Comparison of ENCODE assay signal across 15 cellular contexts in genomic region chr12:52992699-52993557, GRCh38. TPM values are rescaled to one million over a fixed set of nuclear protein-coding genes. Genes with fewer than 3 reads are reported as not detected.
DNase-seq lines count a peak whose midpoint lies in the region; ATAC-seq, FAIRE-seq and TF ChIP-seq lines count a peak whose summit lies in the region.
"Had no signal": no experiment of that assay in that cellular context is flagged by ENCODE, and none has a peak within 500 bp of the region (broad histone marks: within the 10 kb centered on the region; RNA-seq: fewer than 3 reads in every experiment).

No MANE protein-coding gene starts in this region.

- H3K27me3 ChIP-seq in small intestine (ENCODE audit: control insufficient read depth in 2 of 2, insufficient read depth in 2 of 2, low read length in 2 of 2) (no peaks in the 10 kb centered on the region), left ventricle myocardium inferior (ENCODE audit: low read depth) (no peaks in the 10 kb centered on the region)
- H3K27me3 ChIP-seq: gastroesophageal sphincter had no signal

- H3K4me3 ChIP-seq in HEK293 (ENCODE audit: low read depth, low read length) (no peak overlapping the region), small intestine (ENCODE audit: low read depth in 1 of 2, low read length in 2 of 2) (no peak overlapping the region), left ventricle myocardium inferior (no peak overlapping the region)
- H3K4me3 ChIP-seq: gastroesophageal sphincter had no signal

- no peak for FAIRE-seq in small intestine (lab: Jason Lieb, UNC)

- H3K9me3 ChIP-seq in HEK293 (ENCODE audit: control insufficient read depth, insufficient read depth, low read depth, low read length), result no peaks in the 10 kb centered on the region
- H3K9me3 ChIP-seq in small intestine (ENCODE audit: control insufficient read depth, low read depth), result no peaks in the 10 kb centered on the region
- no peaks in the 10 kb centered on the region for H3K9me3 ChIP-seq in left ventricle myocardium inferior (replicated peaks)
- H3K9me3 ChIP-seq: gastroesophageal sphincter had no signal

- peak; percentile 23 for DNase-seq in T1000 (lab: John Stamatoyannopoulos, UW)
- peak; percentile 36 for DNase-seq in hepatic stellate cell (ENCODE audit: low spot score)
- peak; percentile 97 for DNase-seq in small intestine
- DNase-seq in OCI-M1 (lab: John Stamatoyannopoulos, UW), result no peak
- no peak for DNase-seq in T-helper 9 cell
- DNase-seq in left ventricle myocardium inferior, result no peak
- DNase-seq: caudate nucleus; DMS79; GOT3; midbrain; NCI-H1436; stimulated activated CD8-positive, alpha-beta memory T cell treated with anti-CD3 and anti-CD28 coated beads, Interleukin-4, amount 100 ng/mL, for 48 hours had no signal

- no peak for ATAC-seq in GM21737 (IDR thresholded peaks at IDR 0.05; ENCODE audit: unreplicated experiment)
- ATAC-seq: gastroesophageal sphincter had no signal

- no peaks in the 10 kb centered on the region for H3K36me3 ChIP-seq in HEK293 (ENCODE audit: control insufficient read depth in 2 of 2, insufficient read depth in 1 of 2, low read length in 2 of 2)
- H3K36me3 ChIP-seq in small intestine (ENCODE audit: control insufficient read depth in 2 of 2, insufficient read depth in 2 of 2, low read length in 2 of 2), result no peaks in the 10 kb centered on the region
- no peaks in the 10 kb centered on the region for H3K36me3 ChIP-seq in left ventricle myocardium inferior
- H3K36me3 ChIP-seq: gastroesophageal sphincter had no signal

- WGBS in small intestine, 3 donors, result 18 to 57% (median 33%) methylated on average over 7 of the region's 7 CpGs

- intact Hi-C loops in left ventricle myocardium inferior (cut with micrococcal nuclease), result no loop called here

- POLR2A ChIA-PET in HEK293 (lab: Yijun Ruan, JAX), result interaction anchor here (1.2 to 3.3 kb wide), 2 partner anchors 13 to 89 kb away, joined by 5 to 12 read pairs; partner anchors contain the start of genes EIF4B and KRT8

- no peak for TF ChIP-seq CTCF in HEK293 (tag by site-specific recombination; IDR thresholded peaks at IDR 0.05)
- no peak for TF ChIP-seq CTCF in left ventricle myocardium inferior (IDR thresholded peaks at IDR 0.05; ENCODE audit: borderline replicate concordance)

- no peak overlapping the region for H3K27ac ChIP-seq in HEK293 (ENCODE audit: extremely low read depth, low read depth, low read length)
- H3K27ac ChIP-seq in small intestine (ENCODE audit: low read depth in 1 of 2, low read length in 1 of 2), result peak overlapping the region; percentile 67 to 87
- no peak overlapping the region for H3K27ac ChIP-seq in left ventricle myocardium inferior (replicated peaks)
- H3K27ac ChIP-seq: gastroesophageal sphincter had no signal

- CTCF ChIA-PET in HEK293 (lab: Yijun Ruan, JAX), result interaction anchor here (0.6 to 21.2 kb wide), 6 partner anchors 13 to 849 kb away, joined by 3 to 835 read pairs (median 5); no protein-coding TSS in a partner anchor

- H3K4me1 ChIP-seq in HEK293 (ENCODE audit: control insufficient read depth, insufficient read depth, low read length), result no peaks in the 10 kb centered on the region; the same call in 1 of the 2 replicates
- H3K4me1 ChIP-seq in small intestine (ENCODE audit: control insufficient read depth in 2 of 2, insufficient read depth in 1 of 2, low read depth in 1 of 2, low read length in 1 of 2), result peaks cover 0 to 12% of the 10 kb centered on the region in 2 donors
- H3K4me1 ChIP-seq in left ventricle myocardium inferior, result no peaks in the 10 kb centered on the region
- H3K4me1 ChIP-seq: gastroesophageal sphincter had no signal

TF ChIP-seq in HEK293, 187 proteins besides CTCF, POLR2A, EP300 and RAD21 (continues in another document):
- TF ChIP-seq ZNF830 (tag by site-specific recombination; IDR thresholded peaks at IDR 0.05; ENCODE audit: low read depth) (no peak), IKZF3 (tag by site-specific recombination; IDR thresholded peaks at IDR 0.05) (no peak), ZNF302 (tag by site-specific recombination; IDR thresholded peaks at IDR 0.05; ENCODE audit: low read depth) (no peak), ZNF239 (tag by site-specific recombination; IDR thresholded peaks at IDR 0.05) (no peak), ZFP69B (tag by site-specific recombination; IDR thresholded peaks at IDR 0.05) (no peak), GLI2 (tag by site-specific recombination; IDR thresholded peaks at IDR 0.05; ENCODE audit: borderline replicate concordance, low read depth) (no peak), WT1 (tag by site-specific recombination; IDR thresholded peaks at IDR 0.05) (no peak), ZNF169 (tag by site-specific recombination; IDR thresholded peaks at IDR 0.05) (no peak), ZSCAN30 (tag by site-specific recombination; IDR thresholded peaks at IDR 0.05) (no peak), ZNF140 (tag by site-specific recombination; IDR thresholded peaks at IDR 0.05) (no peak), ZNF600 (tag by site-specific recombination; IDR thresholded peaks at IDR 0.05) (0 out of 2 replicates have a peak, but pooled peaks have one; percentile 10)
- TF ChIP-seq, protein P1, sequence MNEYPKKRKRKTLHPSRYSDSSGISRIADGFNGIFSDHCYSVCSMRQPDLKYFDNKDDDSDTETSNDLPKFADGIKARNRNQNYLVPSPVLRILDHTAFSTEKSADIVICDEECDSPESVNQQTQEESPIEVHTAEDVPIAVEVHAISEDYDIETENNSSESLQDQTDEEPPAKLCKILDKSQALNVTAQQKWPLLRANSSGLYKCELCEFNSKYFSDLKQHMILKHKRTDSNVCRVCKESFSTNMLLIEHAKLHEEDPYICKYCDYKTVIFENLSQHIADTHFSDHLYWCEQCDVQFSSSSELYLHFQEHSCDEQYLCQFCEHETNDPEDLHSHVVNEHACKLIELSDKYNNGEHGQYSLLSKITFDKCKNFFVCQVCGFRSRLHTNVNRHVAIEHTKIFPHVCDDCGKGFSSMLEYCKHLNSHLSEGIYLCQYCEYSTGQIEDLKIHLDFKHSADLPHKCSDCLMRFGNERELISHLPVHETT (tag by site-specific recombination; IDR thresholded peaks at IDR 0.05), result no peak
- TF ChIP-seq, protein P2, sequence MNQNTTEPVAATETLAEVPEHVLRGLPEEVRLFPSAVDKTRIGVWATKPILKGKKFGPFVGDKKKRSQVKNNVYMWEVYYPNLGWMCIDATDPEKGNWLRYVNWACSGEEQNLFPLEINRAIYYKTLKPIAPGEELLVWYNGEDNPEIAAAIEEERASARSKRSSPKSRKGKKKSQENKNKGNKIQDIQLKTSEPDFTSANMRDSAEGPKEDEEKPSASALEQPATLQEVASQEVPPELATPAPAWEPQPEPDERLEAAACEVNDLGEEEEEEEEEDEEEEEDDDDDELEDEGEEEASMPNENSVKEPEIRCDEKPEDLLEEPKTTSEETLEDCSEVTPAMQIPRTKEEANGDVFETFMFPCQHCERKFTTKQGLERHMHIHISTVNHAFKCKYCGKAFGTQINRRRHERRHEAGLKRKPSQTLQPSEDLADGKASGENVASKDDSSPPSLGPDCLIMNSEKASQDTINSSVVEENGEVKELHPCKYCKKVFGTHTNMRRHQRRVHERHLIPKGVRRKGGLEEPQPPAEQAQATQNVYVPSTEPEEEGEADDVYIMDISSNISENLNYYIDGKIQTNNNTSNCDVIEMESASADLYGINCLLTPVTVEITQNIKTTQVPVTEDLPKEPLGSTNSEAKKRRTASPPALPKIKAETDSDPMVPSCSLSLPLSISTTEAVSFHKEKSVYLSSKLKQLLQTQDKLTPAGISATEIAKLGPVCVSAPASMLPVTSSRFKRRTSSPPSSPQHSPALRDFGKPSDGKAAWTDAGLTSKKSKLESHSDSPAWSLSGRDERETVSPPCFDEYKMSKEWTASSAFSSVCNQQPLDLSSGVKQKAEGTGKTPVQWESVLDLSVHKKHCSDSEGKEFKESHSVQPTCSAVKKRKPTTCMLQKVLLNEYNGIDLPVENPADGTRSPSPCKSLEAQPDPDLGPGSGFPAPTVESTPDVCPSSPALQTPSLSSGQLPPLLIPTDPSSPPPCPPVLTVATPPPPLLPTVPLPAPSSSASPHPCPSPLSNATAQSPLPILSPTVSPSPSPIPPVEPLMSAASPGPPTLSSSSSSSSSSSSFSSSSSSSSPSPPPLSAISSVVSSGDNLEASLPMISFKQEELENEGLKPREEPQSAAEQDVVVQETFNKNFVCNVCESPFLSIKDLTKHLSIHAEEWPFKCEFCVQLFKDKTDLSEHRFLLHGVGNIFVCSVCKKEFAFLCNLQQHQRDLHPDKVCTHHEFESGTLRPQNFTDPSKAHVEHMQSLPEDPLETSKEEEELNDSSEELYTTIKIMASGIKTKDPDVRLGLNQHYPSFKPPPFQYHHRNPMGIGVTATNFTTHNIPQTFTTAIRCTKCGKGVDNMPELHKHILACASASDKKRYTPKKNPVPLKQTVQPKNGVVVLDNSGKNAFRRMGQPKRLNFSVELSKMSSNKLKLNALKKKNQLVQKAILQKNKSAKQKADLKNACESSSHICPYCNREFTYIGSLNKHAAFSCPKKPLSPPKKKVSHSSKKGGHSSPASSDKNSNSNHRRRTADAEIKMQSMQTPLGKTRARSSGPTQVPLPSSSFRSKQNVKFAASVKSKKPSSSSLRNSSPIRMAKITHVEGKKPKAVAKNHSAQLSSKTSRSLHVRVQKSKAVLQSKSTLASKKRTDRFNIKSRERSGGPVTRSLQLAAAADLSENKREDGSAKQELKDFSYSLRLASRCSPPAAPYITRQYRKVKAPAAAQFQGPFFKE (tag by site-specific recombination; IDR thresholded peaks at IDR 0.05; ENCODE audit: borderline replicate concordance), result no peak
- TF ChIP-seq, protein P3, sequence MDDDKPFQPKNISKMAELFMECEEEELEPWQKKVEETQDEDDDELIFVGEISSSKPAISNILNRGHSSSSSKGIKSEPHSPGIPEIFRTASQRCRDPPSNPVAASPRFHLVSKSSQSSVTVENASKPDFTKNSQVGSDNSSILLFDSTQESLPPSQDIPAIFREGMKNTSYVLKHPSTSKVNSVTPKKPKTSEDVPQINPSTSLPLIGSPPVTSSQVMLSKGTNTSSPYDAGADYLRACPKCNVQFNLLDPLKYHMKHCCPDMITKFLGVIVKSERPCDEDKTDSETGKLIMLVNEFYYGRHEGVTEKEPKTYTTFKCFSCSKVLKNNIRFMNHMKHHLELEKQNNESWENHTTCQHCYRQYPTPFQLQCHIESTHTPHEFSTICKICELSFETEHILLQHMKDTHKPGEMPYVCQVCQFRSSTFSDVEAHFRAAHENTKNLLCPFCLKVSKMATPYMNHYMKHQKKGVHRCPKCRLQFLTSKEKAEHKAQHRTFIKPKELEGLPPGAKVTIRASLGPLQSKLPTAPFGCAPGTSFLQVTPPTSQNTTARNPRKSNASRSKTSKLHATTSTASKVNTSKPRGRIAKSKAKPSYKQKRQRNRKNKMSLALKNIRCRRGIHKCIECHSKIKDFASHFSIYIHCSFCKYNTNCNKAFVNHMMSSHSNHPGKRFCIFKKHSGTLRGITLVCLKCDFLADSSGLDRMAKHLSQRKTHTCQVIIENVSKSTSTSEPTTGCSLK (tag by site-specific recombination; IDR thresholded peaks at IDR 0.05), result no peak

RNA-seq across cellular contexts. Expression of gene EIF4B, which starts 13.3 kb away (rescaled TPM):
- polyA plus RNA-seq in small intestine, result 100 to 1,000 TPM; 160 to 236 (median 176) TPM
- total RNA-seq in left ventricle myocardium inferior, result 390 TPM

RNA-seq across cellular contexts. Expression of gene KRT18, which starts 44.0 kb away (rescaled TPM):
- 100 to 1,000 TPM; 484 to 728 (median 496) TPM for polyA plus RNA-seq in small intestine
- total RNA-seq in left ventricle myocardium inferior, result 3.7 TPM

RNA-seq across cellular contexts. Expression of gene TNS2, which starts 56.9 kb away (rescaled TPM):
- polyA plus RNA-seq in small intestine, result 10 to 100 TPM in 2 of 3 donors, 1 to 10 TPM in 1; 5.8 to 52.9 (median 18.4) TPM
- 109 TPM for total RNA-seq in left ventricle myocardium inferior

Comparison
In these comparisons a context has a peak if more than half of its experiments do, and no peak if none do; other contexts are left out.
1. H3K27ac ChIP-seq: peak in small intestine (2 of 2); none in HEK293 (single experiment) and left ventricle myocardium inferior (single experiment).
2. DNase-seq: peak in T1000 (single experiment), hepatic stellate cell (single experiment) and small intestine (single experiment); none in OCI-M1 (single experiment), T-helper 9 cell (single experiment) and left ventricle myocardium inferior (single experiment).